ENCODE assay signal across 1 cellular context in genomic region chr7:76359111-76359986, GRCh38.
TF ChIP-seq lines count a peak whose summit lies in the region.

No MANE protein-coding gene starts in this region.

TF ChIP-seq in K562, 482 proteins besides CTCF, POLR2A, EP300 and RAD21 (continued from another document and continues in another):
- peak; percentile 90; the same call in 1 of the 2 replicates for TF ChIP-seq ETS1 (conservative IDR thresholded peaks at IDR 0.05; ENCODE audit: control insufficient read depth, low read depth, low read length)
- no peak for TF ChIP-seq DDX20 (tag; IDR thresholded peaks at IDR 0.05; ENCODE audit: low read depth)
- TF ChIP-seq HMG20A (CRISPR knock-in tag; conservative IDR thresholded peaks at IDR 0.05): no peak
- TF ChIP-seq ZBTB49 (CRISPR knock-in tag; IDR thresholded peaks at IDR 0.05; ENCODE audit: borderline replicate concordance): no peak
- 0 out of 2 replicates have a peak, but pooled peaks have one; percentile 53 for TF ChIP-seq MXI1 (IDR thresholded peaks at IDR 0.05; ENCODE audit: low read depth, low read length)
- 0 out of 4 replicates have a peak, but pooled peaks of 1 of the 2 experiments have one; percentile 23 for TF ChIP-seq ETV6 (IDR thresholded peaks at IDR 0.05; ENCODE audit: borderline replicate concordance in 1 of 2, low read depth in 2 of 2, low read length in 1 of 2)
- no peak for TF ChIP-seq ETV6 (CRISPR knock-in tag; IDR thresholded peaks at IDR 0.05; ENCODE audit: borderline replicate concordance)
- no peak for TF ChIP-seq SRSF1 (IDR thresholded peaks at IDR 0.05; ENCODE audit: low read depth, low read length)
- TF ChIP-seq NR1H2 (CRISPR knock-in tag; IDR thresholded peaks at IDR 0.05): no peak
- peak; percentile 86; the same call in 1 of the 2 replicates for TF ChIP-seq ZNF592 (IDR thresholded peaks at IDR 0.05)
- no peak for TF ChIP-seq SIN3B (IDR thresholded peaks at IDR 0.05; ENCODE audit: low read depth)
- TF ChIP-seq TAF15 (IDR thresholded peaks at IDR 0.05; ENCODE audit: low read depth, low read length): no peak
- no peak for TF ChIP-seq ZNF263 (CRISPR knock-in tag; IDR thresholded peaks at IDR 0.05; ENCODE audit: borderline replicate concordance)
- TF ChIP-seq MBD2 (IDR thresholded peaks at IDR 0.05; ENCODE audit: borderline replicate concordance, low read depth): peak; percentile 79
- peak; percentile 79 to 89 for TF ChIP-seq SIX5 (IDR thresholded peaks at IDR 0.05; ENCODE audit: borderline replicate concordance in 1 of 2, insufficient read depth in 1 of 2, low read depth in 1 of 2, low read length in 2 of 2)
- no peak for TF ChIP-seq NFYB (IDR thresholded peaks at IDR 0.05; ENCODE audit: extremely low read depth, insufficient read length)
- peak; percentile 83 for TF ChIP-seq TFAP4 (CRISPR knock-in tag; IDR thresholded peaks at IDR 0.05; ENCODE audit: borderline replicate concordance)
- TF ChIP-seq SMAD3 (CRISPR knock-in tag; conservative IDR thresholded peaks at IDR 0.05): no peak
- no peak for TF ChIP-seq ETV5 (CRISPR knock-in tag; IDR thresholded peaks at IDR 0.05; ENCODE audit: low read depth)
- peak; percentile 54 for TF ChIP-seq POLR2B (IDR thresholded peaks at IDR 0.05; ENCODE audit: low read depth, partially characterized antibody)
- TF ChIP-seq ZC3H11A (IDR thresholded peaks at IDR 0.05; ENCODE audit: low read depth, low read length): 0 out of 2 replicates have a peak, but pooled peaks have one; percentile 61
- no peak for TF ChIP-seq SMAD2 (IDR thresholded peaks at IDR 0.05; ENCODE audit: low read depth, low read length)
- no peak; a peak in 1 of 4 replicates for TF ChIP-seq ZNF639 (CRISPR knock-in tag; conservative IDR thresholded peaks at IDR 0.05 in 1 of 2, IDR thresholded peaks at IDR 0.05 in 1 of 2)
- no peak for TF ChIP-seq ATF4 (CRISPR knock-in tag; IDR thresholded peaks at IDR 0.05)
- TF ChIP-seq ZNF644 (tag; IDR thresholded peaks at IDR 0.05; ENCODE audit: low read depth): peak; percentile 56; the same call in 1 of the 2 replicates
- TF ChIP-seq LCOR (CRISPR knock-in tag; IDR thresholded peaks at IDR 0.05): peak; percentile 30; the same call in 1 of the 2 replicates
- peak; percentile 71 for TF ChIP-seq PRDM10 (IDR thresholded peaks at IDR 0.05; ENCODE audit: partially characterized antibody)
- peak; percentile 25 for TF ChIP-seq ZBTB40 (IDR thresholded peaks at IDR 0.05)
- no peak for TF ChIP-seq ZBTB40 (CRISPR knock-in tag; IDR thresholded peaks at IDR 0.05)
- TF ChIP-seq MYBL2 (IDR thresholded peaks at IDR 0.05; ENCODE audit: low read depth): no peak
- no peak for TF ChIP-seq MYBL2 (CRISPR knock-in tag; IDR thresholded peaks at IDR 0.05; ENCODE audit: borderline replicate concordance)
- no peak for TF ChIP-seq CBFA2T2 (conservative IDR thresholded peaks at IDR 0.05)
